In genomic region chr12:11321980-11322379, GRCh38 we compare ENCODE assay signal across 18 cellular contexts.
A peak's percentile ranks its signal among the peaks of the same experiment; 100 is the strongest.
DNase-seq lines count a peak whose midpoint lies in the region; ATAC-seq and FAIRE-seq lines count a peak whose summit lies in the region.
"Had no signal": no experiment of that assay in that cellular context is flagged by ENCODE, and none has a peak within 500 bp of the region (broad histone marks: within the 10 kb centered on the region; RNA-seq: fewer than 3 reads in every experiment).

No MANE protein-coding gene starts in this region.

- FAIRE-seq in urothelium cell line (lab: Jason Lieb, UNC) = peak; percentile 87
- FAIRE-seq: G401.6, GM12878, HepG2 had no signal

- DNase-seq in GM04503 (ENCODE audit: low read depth) (peak; percentile 7), NCI-H226 (peak; percentile 37), foreskin melanocyte (peak; percentile 19), urothelium cell line (ENCODE audit: low spot score) (peak; percentile 29), SIG-M5 (lab: John Stamatoyannopoulos, UW) (no peak)
- DNase-seq: AML-193, DMS79, KBM-7, MV-4-11, NCI-H187, NCI-H2107, Right ventricle myocardium superior had no signal

- no peak for ATAC-seq in HG02852 (IDR thresholded peaks at IDR 0.05; ENCODE audit: unreplicated experiment)
- ATAC-seq in HG03108 (IDR thresholded peaks at IDR 0.05; ENCODE audit: unreplicated experiment) = no peak
- ATAC-seq: GM12878, HCT116, HepG2 had no signal
